12 cellular contexts compared by ENCODE assay signal in genomic region chr2:242010567-242011513, GRCh38.
DNase-seq lines count a peak whose midpoint lies in the region; ATAC-seq lines count a peak whose summit lies in the region.
"Had no signal": no experiment of that assay in that cellular context is flagged by ENCODE, and none has a peak within 500 bp of the region (broad histone marks: within the 10 kb centered on the region; RNA-seq: fewer than 3 reads in every experiment).

No MANE protein-coding gene starts in this region.

- H3K36me3 Mint-ChIP-seq in activated CD8-positive, alpha-beta T cell treated with anti-CD3 and anti-CD28 coated beads, Interleukin-2, amount 10 ng/mL, durations not matched to agents 7 days and 5 days (ENCODE audit: low read depth) = no peaks in the 10 kb centered on the region

- no peak overlapping the region for H3K4me3 Mint-ChIP-seq in activated CD8-positive, alpha-beta T cell treated with anti-CD3 and anti-CD28 coated beads, Interleukin-2, amount 10 ng/mL, durations not matched to agents 7 days and 5 days
- H3K4me3 Mint-ChIP-seq: activated T-cell treated with anti-CD3 and anti-CD28 coated beads, Interleukin-2, amount 50 U/mL, for 4 hours had no signal

- peak; percentile 19 for ATAC-seq in activated CD8-positive, alpha-beta T cell treated with anti-CD3 and anti-CD28 coated beads, Interleukin-2, amount 10 ng/mL, durations not matched to agents 7 days and 5 days
- ATAC-seq in left lobe of liver (no peak), GM19023 (IDR thresholded peaks at IDR 0.05; ENCODE audit: unreplicated experiment) (no peak), GM21529 (IDR thresholded peaks at IDR 0.05; ENCODE audit: unreplicated experiment) (no peak)

- peaks cover 6% of the 10 kb centered on the region for H3K4me1 Mint-ChIP-seq in activated CD8-positive, alpha-beta T cell treated with anti-CD3 and anti-CD28 coated beads, Interleukin-2, amount 10 ng/mL, durations not matched to agents 7 days and 5 days (ENCODE audit: low read depth)

- in situ Hi-C loops in ACHN (cut with HindIII; ENCODE audit: low pct_ligation_motif_present, low pct_unique_long_range_greater_than_20kb, low sequenced_read_pairs) = no loop called here

- POLR2A ChIA-PET in activated CD8-positive, alpha-beta T cell treated with anti-CD3 and anti-CD28 coated beads, Interleukin-2, amount 10 ng/mL, durations not matched to agents 7 days and 5 days (lab: Charles Lee) = no interaction called here

- peaks cover 5% of the 10 kb centered on the region for H3K27me3 Mint-ChIP-seq in activated CD8-positive, alpha-beta T cell treated with anti-CD3 and anti-CD28 coated beads, Interleukin-2, amount 10 ng/mL, durations not matched to agents 7 days and 5 days (ENCODE audit: low read depth)

- no peaks in the 10 kb centered on the region for H3K9me3 Mint-ChIP-seq in activated CD8-positive, alpha-beta T cell treated with anti-CD3 and anti-CD28 coated beads, Interleukin-2, amount 10 ng/mL, durations not matched to agents 7 days and 5 days (ENCODE audit: insufficient read depth)
- H3K9me3 Mint-ChIP-seq: activated T-cell treated with anti-CD3 and anti-CD28 coated beads, Interleukin-2, amount 50 U/mL, for 4 hours had no signal

- CTCF ChIA-PET in activated CD8-positive, alpha-beta T cell treated with anti-CD3 and anti-CD28 coated beads, Interleukin-2, amount 10 ng/mL, durations not matched to agents 7 days and 5 days (lab: Charles Lee) = no interaction called here

- peak; percentile 27 for DNase-seq in ACHN
- peak; percentile 1 for DNase-seq in HT-29 (ENCODE audit: low spot score)
- peak; percentile 20 for DNase-seq in activated CD8-positive, alpha-beta T cell treated with anti-CD3 and anti-CD28 coated beads, Interleukin-2, amount 10 ng/mL, durations not matched to agents 7 days and 5 days
- DNase-seq in left lobe of liver (ENCODE audit: low spot score) = peak; percentile 18
- no peak for DNase-seq in kidney glomerular epithelial cell (lab: John Stamatoyannopoulos, UW)
- no peak for DNase-seq in NCI-H748 treated with DMSO at 0.1 percent for 48 hours (lab: John Stamatoyannopoulos, UW)
- DNase-seq: activated T-cell treated with anti-CD3 and anti-CD28 coated beads, Interleukin-2, amount 50 U/mL, for 4 hours; Caco-2; effector CD4-positive, alpha-beta T cell; NCI-H446 treated with DMSO at 0.1 percent for 48 hours had no signal

- H3K27ac Mint-ChIP-seq in activated CD8-positive, alpha-beta T cell treated with anti-CD3 and anti-CD28 coated beads, Interleukin-2, amount 10 ng/mL, durations not matched to agents 7 days and 5 days = no peak overlapping the region

Comparison
In these comparisons a context has a peak if more than half of its experiments do, and no peak if none do; other contexts are left out.
1. DNase-seq: peak in ACHN (single experiment), HT-29 (single experiment), activated CD8-positive, alpha-beta T cell treated with anti-CD3 and anti-CD28 coated beads, Interleukin-2, amount 10 ng/mL, durations not matched to agents 7 days and 5 days (single experiment) and left lobe of liver (single experiment); none in kidney glomerular epithelial cell (single experiment) and NCI-H748 treated with DMSO at 0.1 percent for 48 hours (single experiment).